Comparison of ENCODE assay signal across 9 cellular contexts in the genomic region with DNA sequence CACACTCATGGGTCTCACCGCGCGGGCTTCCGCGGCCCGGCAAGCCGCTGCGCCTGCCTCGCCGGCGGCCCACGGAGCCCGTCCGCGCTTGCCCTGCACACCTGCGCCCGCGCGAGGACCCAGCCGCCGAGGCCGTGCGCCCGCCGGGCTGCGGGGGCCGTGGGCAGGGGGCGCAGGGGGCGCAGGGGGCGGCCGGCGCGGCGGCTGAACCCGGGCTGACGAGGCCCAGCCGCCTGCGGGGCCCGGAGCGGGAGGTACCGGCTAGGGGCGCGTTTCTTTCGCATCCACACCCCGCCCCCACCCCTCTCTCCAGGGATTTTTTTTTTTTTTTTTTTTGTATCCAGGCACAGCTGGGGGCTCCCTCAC. TPM values are rescaled to one million over a fixed set of nuclear protein-coding genes. Genes with fewer than 3 reads are reported as not detected.
DNase-seq lines count a peak whose midpoint lies in the region; ATAC-seq and TF ChIP-seq lines count a peak whose summit lies in the region.
"Had no signal": no experiment of that assay in that cellular context is flagged by ENCODE, and none has a peak within 500 bp of the region (broad histone marks: within the 10 kb centered on the region; RNA-seq: fewer than 3 reads in every experiment).

No MANE protein-coding gene starts in this region.

- 0 out of 2 replicates have a peak, but pooled peaks have one; percentile 4 for ATAC-seq in PC-3
- ATAC-seq in HG03280 (IDR thresholded peaks at IDR 0.05; ENCODE audit: unreplicated experiment): no peak
- ATAC-seq in HG03520 (IDR thresholded peaks at IDR 0.05; ENCODE audit: unreplicated experiment): no peak

- POLR2A ChIA-PET in PC-3 (lab: Charles Lee; ENCODE audit: unreplicated experiment): no interaction called here

- H3K36me3 ChIP-seq in GM06990 (ENCODE audit: control insufficient read depth, insufficient read depth, low read length): no peaks in the 10 kb centered on the region
- H3K36me3 ChIP-seq in PC-3 (ENCODE audit: low read depth, low read length): no peaks in the 10 kb centered on the region

- TF ChIP-seq CTCF in GM06990 (IDR thresholded peaks at IDR 0.05; ENCODE audit: insufficient read depth, low read length, poor library complexity, severe bottlenecking): no peak
- TF ChIP-seq CTCF in PC-3 (conservative IDR thresholded peaks at IDR 0.05; ENCODE audit: low read depth, low read length): no peak
- TF ChIP-seq CTCF in fibroblast of the aortic adventitia (IDR thresholded peaks at IDR 0.05; ENCODE audit: insufficient read depth, low read length): no peak
- no peak for TF ChIP-seq CTCF in retinal pigment epithelial cell (conservative IDR thresholded peaks at IDR 0.05; ENCODE audit: low read depth, low read length)

- no peaks in the 10 kb centered on the region for H3K79me2 ChIP-seq in PC-3 (ENCODE audit: low read length)

- intact Hi-C loops in PC-3 (cut with micrococcal nuclease): loop anchor here (10.0 kb wide), 1 partner anchor 106 kb away; no protein-coding TSS in a partner anchor

- CTCF ChIA-PET in PC-3 (lab: Charles Lee): no interaction called here

- no peaks in the 10 kb centered on the region for H3K9me3 ChIP-seq in PC-3 (ENCODE audit: low read length)

- H2AFZ ChIP-seq in PC-3 (ENCODE audit: low read length): peak overlapping the region; percentile 97; the same call in 1 of the 2 replicates

- H3K9ac ChIP-seq in PC-3 (ENCODE audit: low read length): no peak overlapping the region

- H3K9me2 ChIP-seq in PC-3 (replicated peaks; ENCODE audit: low read length): no peaks in the 10 kb centered on the region

- H3K4me1 ChIP-seq in PC-3 (ENCODE audit: insufficient read depth, low read length): no peaks in the 10 kb centered on the region

- H3K4me3 ChIP-seq in GM06990 (replicated peaks; ENCODE audit: low read depth, low read length) (peak overlapping the region; percentile 61), PC-3 (ENCODE audit: low read length) (peak overlapping the region; percentile 72), fibroblast of the aortic adventitia (ENCODE audit: low read depth, low read length) (peak overlapping the region; percentile 73), retinal pigment epithelial cell (ENCODE audit: low read length) (peak overlapping the region; percentile 52)

- H3F3A ChIP-seq in PC-3 (ENCODE audit: low read length, unreplicated experiment): no peaks in the 10 kb centered on the region

- H3K27me3 ChIP-seq in GM06990 (replicated peaks; ENCODE audit: control insufficient read depth, insufficient read depth, low read length) (peaks cover 1% of the 10 kb centered on the region), PC-3 (ENCODE audit: low read length) (no peaks in the 10 kb centered on the region)

- H3K27ac ChIP-seq in PC-3 (ENCODE audit: low read length): no peak overlapping the region

- H3K4me2 ChIP-seq in PC-3 (ENCODE audit: low read length): peak overlapping the region; percentile 96

- BruUV-seq in PC-3 (replicated peaks; lab: Mats Ljungman, UMichigan): no TSS peak

- H4K20me1 ChIP-seq in PC-3 (ENCODE audit: low read length): no peaks in the 10 kb centered on the region

- DNase-seq in GM06990 (ENCODE audit: extremely low read depth, insufficient read length): no peak
- no peak for DNase-seq in PC-3
- DNase-seq in fibroblast of the aortic adventitia (ENCODE audit: low read depth): no peak
- no peak for DNase-seq in retinal pigment epithelial cell (ENCODE audit: low read depth)
- no peak for DNase-seq in cerebellum (ENCODE audit: low spot score)
- DNase-seq in H4 (ENCODE audit: low spot score): no peak
- DNase-seq: NCI-H187 treated with DMSO at 0.1 percent for 48 hours had no signal

RNA-seq across cellular contexts. Expression of a gene that starts 43.8 kb away (rescaled TPM):
- total RNA-seq in PC-3 (2014; rRNA removed): 12.4 and 13.5 TPM in 2 replicates
- total RNA-seq in fibroblast of the aortic adventitia (ENCODE audit: low replicate concordance): 44.1 and 165 TPM in 2 replicates
- 23.4 TPM for total RNA-seq in cerebellum
- 19.0 and 29.8 TPM in 2 replicates for total RNA-seq in H4 (2014; rRNA removed; shearing (Covaris generic))

RNA-seq across cellular contexts. Expression of a gene that starts 47.5 kb away (rescaled TPM):
- 0.07 TPM in 1 of 2 replicates, not detected in the other for total RNA-seq in PC-3 (2014; rRNA removed)
- not detected in 2 replicates for total RNA-seq in fibroblast of the aortic adventitia (ENCODE audit: low replicate concordance)
- not detected for total RNA-seq in cerebellum
- 0.39 and 0.51 TPM in 2 replicates for total RNA-seq in H4 (2014; rRNA removed; shearing (Covaris generic))
